In the genomic region with DNA sequence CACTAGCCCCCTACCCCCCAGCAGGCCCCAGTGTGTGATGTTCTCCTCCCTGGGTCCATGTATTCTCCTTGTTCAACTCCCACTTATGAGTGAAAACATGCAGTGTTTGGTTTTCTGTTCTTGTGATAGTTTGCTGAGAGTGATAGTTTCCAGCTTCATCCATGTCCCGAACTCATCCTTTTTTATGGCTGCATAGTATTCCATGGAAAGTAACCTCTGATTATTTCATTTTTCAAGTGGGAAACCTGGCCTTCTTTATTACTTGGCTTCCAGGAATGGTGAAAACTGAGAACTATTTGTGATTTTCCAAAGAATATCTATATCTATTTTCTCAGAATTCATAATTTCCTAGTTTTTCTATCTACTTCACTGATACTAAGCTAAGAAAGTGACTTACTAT, we compare ENCODE assay signal across 11 cellular contexts.
"Had no signal": no experiment of that assay in that cellular context is flagged by ENCODE, and none has a peak within 500 bp of the region (broad histone marks: within the 10 kb centered on the region; RNA-seq: fewer than 3 reads in every experiment).

No MANE protein-coding gene starts in this region.

- H3K36me3 ChIP-seq: HAP-1 had no signal

- H3K4me1 ChIP-seq: HAP-1 had no signal

- H3K4me3 ChIP-seq: GM23248, GM23338, HAP-1 had no signal

- ATAC-seq: GM23338, HCT116 had no signal

- H3K9ac ChIP-seq: GM23248 had no signal

- DNase-seq: GM23248, GOT3, H7, H9, HCEC 1CT, HFFc6 had no signal

- H2AFZ ChIP-seq: GM23248, GM23338 had no signal

- H3K27ac ChIP-seq: GM23248 had no signal

- H3K4me2 ChIP-seq: GM23338 had no signal

- H3K9me3 ChIP-seq: HAP-1 had no signal

- FAIRE-seq: H1, H54 had no signal
